Comparison of ENCODE assay signal across 15 cellular contexts in genomic region chr3:26428992-26429391, GRCh38.
DNase-seq lines count a peak whose midpoint lies in the region; ATAC-seq and TF ChIP-seq lines count a peak whose summit lies in the region.
"Had no signal": no experiment of that assay in that cellular context is flagged by ENCODE, and none has a peak within 500 bp of the region (broad histone marks: within the 10 kb centered on the region; RNA-seq: fewer than 3 reads in every experiment).

No MANE protein-coding gene starts in this region.

- no peaks in the 10 kb centered on the region for H3K36me3 Mint-ChIP-seq in activated naive CD4-positive, alpha-beta T cell treated with anti-CD3 and anti-CD28 coated beads, Interleukin-2, amount 10 ng/mL, durations not matched to agents 7 days and 5 days
- H3K36me3 Mint-ChIP-seq: CD4-positive, alpha-beta memory T cell had no signal

- TF ChIP-seq POLR2A in Peyer's patch (IDR thresholded peaks at IDR 0.05), result no peak

- no peak overlapping the region for H3K4me3 Mint-ChIP-seq in activated naive CD4-positive, alpha-beta T cell treated with anti-CD3 and anti-CD28 coated beads, Interleukin-2, amount 10 ng/mL, durations not matched to agents 7 days and 5 days
- H3K4me3 Mint-ChIP-seq: B cell; CD4-positive, alpha-beta memory T cell had no signal

- peak overlapping the region; percentile 6 for H3K27ac ChIP-seq in mesenchymal stem cell (ENCODE audit: low read length, poor library complexity, severe bottlenecking)
- H3K27ac ChIP-seq in Peyer's patch, result no peak overlapping the region
- H3K27ac ChIP-seq: C4-2B, GM23248, HL-60 had no signal

- H2BK120ac ChIP-seq in mesenchymal stem cell (ENCODE audit: low read depth, low read length), result no peak overlapping the region

- no peak overlapping the region for H3K27ac Mint-ChIP-seq in activated naive CD4-positive, alpha-beta T cell treated with anti-CD3 and anti-CD28 coated beads, Interleukin-2, amount 10 ng/mL, durations not matched to agents 7 days and 5 days
- H3K27ac Mint-ChIP-seq: B cell; CD4-positive, alpha-beta memory T cell had no signal

- DNase-seq in ACHN, result peak; percentile 3
- peak; percentile 10 for DNase-seq in OCI-M1 (lab: John Stamatoyannopoulos, UW)
- no peak for DNase-seq in mesenchymal stem cell
- DNase-seq in Peyer's patch, result no peak
- DNase-seq in SHP77 (lab: John Stamatoyannopoulos, UW), result no peak
- no peak for DNase-seq in activated naive CD4-positive, alpha-beta T cell treated with anti-CD3 and anti-CD28 coated beads, Interleukin-2, amount 10 ng/mL, durations not matched to agents 7 days and 5 days
- DNase-seq: CD4-positive, alpha-beta memory T cell; DMS79; GM23248 had no signal

- no peak overlapping the region for H2AFZ ChIP-seq in mesenchymal stem cell (ENCODE audit: low read depth, low read length)
- H2AFZ ChIP-seq: GM23248 had no signal

- no CpG with 5 or more reads among the region's 2 CpGs for WGBS in mesenchymal stem cell

- H4K91ac ChIP-seq in mesenchymal stem cell (ENCODE audit: low read length), result no peak overlapping the region

- H3K27me3 ChIP-seq in mesenchymal stem cell (ENCODE audit: control insufficient read depth in 1 of 2, insufficient read depth in 1 of 2, low read length in 2 of 2) (no peaks in the 10 kb centered on the region), Peyer's patch (no peaks in the 10 kb centered on the region)

- no peak overlapping the region for H3K18ac ChIP-seq in mesenchymal stem cell (ENCODE audit: low read depth in 1 of 2, low read length in 2 of 2)

- H3K9ac ChIP-seq in mesenchymal stem cell (ENCODE audit: low read length), result no peak overlapping the region
- H3K9ac ChIP-seq: GM23248 had no signal

- H3K4me2 ChIP-seq in mesenchymal stem cell (ENCODE audit: low read length, poor library complexity, severe bottlenecking), result no peak overlapping the region

- H3K4me1 Mint-ChIP-seq in activated naive CD4-positive, alpha-beta T cell treated with anti-CD3 and anti-CD28 coated beads, Interleukin-2, amount 10 ng/mL, durations not matched to agents 7 days and 5 days, result no peaks in the 10 kb centered on the region
- H3K4me1 Mint-ChIP-seq: B cell; CD4-positive, alpha-beta memory T cell had no signal

- H3K23ac ChIP-seq in mesenchymal stem cell (ENCODE audit: low read length in 2 of 2), result no peak overlapping the region

- TF ChIP-seq CTCF in Peyer's patch (IDR thresholded peaks at IDR 0.05), result no peak

- H3K4me1 ChIP-seq in mesenchymal stem cell (ENCODE audit: control insufficient read depth, insufficient read depth, low read depth, low read length), result no peaks in the 10 kb centered on the region
- no peaks in the 10 kb centered on the region for H3K4me1 ChIP-seq in Peyer's patch

- H4K8ac ChIP-seq in mesenchymal stem cell (ENCODE audit: low read length), result no peak overlapping the region

- H3K4me3 ChIP-seq in mesenchymal stem cell (ENCODE audit: insufficient read depth in 1 of 2, low read depth in 1 of 2, low read length in 2 of 2) (no peak overlapping the region), Peyer's patch (no peak overlapping the region)
- H3K4me3 ChIP-seq: GM12878, GM23248 had no signal

- H2BK12ac ChIP-seq in mesenchymal stem cell (ENCODE audit: low read length in 2 of 2), result no peak overlapping the region

- CTCF ChIA-PET in activated naive CD4-positive, alpha-beta T cell treated with anti-CD3 and anti-CD28 coated beads, Interleukin-2, amount 10 ng/mL, durations not matched to agents 7 days and 5 days (lab: Charles Lee), result no interaction called here

- H3K79me1 ChIP-seq in mesenchymal stem cell (replicated peaks; ENCODE audit: low read length, poor library complexity, severe bottlenecking), result no peaks in the 10 kb centered on the region

- ATAC-seq in GM18907 (IDR thresholded peaks at IDR 0.05; ENCODE audit: unreplicated experiment), result peak; percentile 72
- ATAC-seq: GM12878, HCT116 had no signal

- H3K9me3 Mint-ChIP-seq in activated naive CD4-positive, alpha-beta T cell treated with anti-CD3 and anti-CD28 coated beads, Interleukin-2, amount 10 ng/mL, durations not matched to agents 7 days and 5 days, result no peaks in the 10 kb centered on the region

- H2BK15ac ChIP-seq in mesenchymal stem cell (ENCODE audit: low read depth, poor library complexity, severe bottlenecking), result no peak overlapping the region

- no peak overlapping the region for H3K4ac ChIP-seq in mesenchymal stem cell (ENCODE audit: low read depth in 1 of 2, low read length in 2 of 2)

- no peak overlapping the region for H2AK5ac ChIP-seq in mesenchymal stem cell (ENCODE audit: low read length, severe bottlenecking)

- no peaks in the 10 kb centered on the region for H3K36me3 ChIP-seq in mesenchymal stem cell (ENCODE audit: control insufficient read depth in 1 of 2, insufficient read depth in 2 of 2, low read depth in 1 of 2, low read length in 2 of 2)
- no peaks in the 10 kb centered on the region for H3K36me3 ChIP-seq in Peyer's patch

- H3K9me3 ChIP-seq in mesenchymal stem cell (ENCODE audit: control insufficient read depth, low read length), result peaks cover 16% of the 10 kb centered on the region
- H3K9me3 ChIP-seq in Peyer's patch, result peaks cover 0 to 4% (median 0%) of the 10 kb centered on the region in 4 donors

- no peak overlapping the region for H2BK5ac ChIP-seq in mesenchymal stem cell (ENCODE audit: low read depth, low read length, poor library complexity, severe bottlenecking)

- H3K27me3 Mint-ChIP-seq in activated naive CD4-positive, alpha-beta T cell treated with anti-CD3 and anti-CD28 coated beads, Interleukin-2, amount 10 ng/mL, durations not matched to agents 7 days and 5 days, result no peaks in the 10 kb centered on the region
- H3K27me3 Mint-ChIP-seq: B cell; CD4-positive, alpha-beta memory T cell had no signal

- in situ Hi-C loops in ACHN (cut with HindIII; ENCODE audit: low pct_ligation_motif_present, low pct_unique_long_range_greater_than_20kb, low sequenced_read_pairs), result no loop called here

- H3K14ac ChIP-seq in mesenchymal stem cell (ENCODE audit: low read length in 2 of 2), result no peak overlapping the region

Comparison
In these comparisons a context has a peak if more than half of its experiments do, and no peak if none do; other contexts are left out.
1. DNase-seq: peak in ACHN (single experiment) and OCI-M1 (single experiment); none in mesenchymal stem cell (single experiment), Peyer's patch (0 of 3), SHP77 (0 of 2) and activated naive CD4-positive, alpha-beta T cell treated with anti-CD3 and anti-CD28 coated beads, Interleukin-2, amount 10 ng/mL, durations not matched to agents 7 days and 5 days (single experiment).